In genomic region chr18:49250819-49251388, GRCh38 we compare ENCODE assay signal across 8 cellular contexts.
A peak's percentile ranks its signal among the peaks of the same experiment; 100 is the strongest.
DNase-seq lines count a peak whose midpoint lies in the region; ATAC-seq and TF ChIP-seq lines count a peak whose summit lies in the region.

No MANE protein-coding gene starts in this region.

- no peaks in the 10 kb centered on the region for H3K27me3 ChIP-seq in OCI-LY3 (ENCODE audit: low read depth, low read length)
- no peaks in the 10 kb centered on the region for H3K27me3 ChIP-seq in transverse colon

- peaks cover 5% of the 10 kb centered on the region; the same call in 1 of the 2 replicates for H4K20me1 ChIP-seq in OCI-LY3 (ENCODE audit: insufficient read depth, low read length)

- TF ChIP-seq EP300 in transverse colon (IDR thresholded peaks at IDR 0.05; ENCODE audit: low read depth): no peak

- H3K36me3 ChIP-seq in OCI-LY3 (replicated peaks; ENCODE audit: low read depth, low read length): peaks cover 14% of the 10 kb centered on the region
- H3K36me3 ChIP-seq in transverse colon: no peaks in the 10 kb centered on the region

- CTCF ChIA-PET in activated CD4-positive, alpha-beta T cell treated with anti-CD3 and anti-CD28 coated beads for 36 hours (lab: Charles Lee): interaction anchor here (0.6 to 1.0 kb wide), 7 partner anchors 12 to 1085 kb away, joined by 3 to 7 read pairs (median 3); no protein-coding TSS in a partner anchor

- H2AFZ ChIP-seq in OCI-LY3 (ENCODE audit: low read depth, low read length): no peak overlapping the region

- no peak overlapping the region for H3K4me3 ChIP-seq in OCI-LY3 (ENCODE audit: low read length)
- no peak overlapping the region for H3K4me3 ChIP-seq in transverse colon

- peaks cover 39% of the 10 kb centered on the region for H3K36me3 Mint-ChIP-seq in activated CD4-positive, alpha-beta T cell treated with anti-CD3 and anti-CD28 coated beads for 36 hours (ENCODE audit: low read depth)
- no peaks in the 10 kb centered on the region for H3K36me3 Mint-ChIP-seq in glutamatergic neuron (ENCODE audit: unreplicated experiment)

- ATAC-seq in activated CD4-positive, alpha-beta T cell treated with anti-CD3 and anti-CD28 coated beads for 36 hours: no peak
- ATAC-seq in omental fat pad (ENCODE audit: low FRiP score): no peak

- H3K27ac Mint-ChIP-seq in activated CD4-positive, alpha-beta T cell treated with anti-CD3 and anti-CD28 coated beads for 36 hours: no peak overlapping the region
- no peak overlapping the region for H3K27ac Mint-ChIP-seq in glutamatergic neuron (ENCODE audit: unreplicated experiment)

- H3K9me3 Mint-ChIP-seq in activated CD4-positive, alpha-beta T cell treated with anti-CD3 and anti-CD28 coated beads for 36 hours (ENCODE audit: low read depth): no peaks in the 10 kb centered on the region
- no peaks in the 10 kb centered on the region for H3K9me3 Mint-ChIP-seq in glutamatergic neuron (ENCODE audit: unreplicated experiment)

- H3K4me2 ChIP-seq in OCI-LY3 (ENCODE audit: low read length): no peak overlapping the region

- H3K27ac ChIP-seq in OCI-LY3 (ENCODE audit: low read length) (no peak overlapping the region), transverse colon (no peak overlapping the region)

- POLR2A ChIA-PET in activated CD4-positive, alpha-beta T cell treated with anti-CD3 and anti-CD28 coated beads for 36 hours (lab: Charles Lee): no interaction called here

- intact Hi-C loops in activated CD4-positive, alpha-beta T cell treated with anti-CD3 and anti-CD28 coated beads for 36 hours (cut with DNase I, micrococcal nuclease): loop anchor here (1.0 to 10.0 kb wide), 3 partner anchors 164 to 204 kb away; no protein-coding TSS in a partner anchor
- intact Hi-C loops in transverse colon (cut with DNase I; ENCODE audit: low total_unique reads): no loop called here

- no peak for TF ChIP-seq POLR2A in transverse colon (IDR thresholded peaks at IDR 0.05)

- no peak overlapping the region for H3K9ac ChIP-seq in OCI-LY3 (ENCODE audit: low read length)

- no peaks in the 10 kb centered on the region for H3K27me3 Mint-ChIP-seq in activated CD4-positive, alpha-beta T cell treated with anti-CD3 and anti-CD28 coated beads for 36 hours
- no peaks in the 10 kb centered on the region for H3K27me3 Mint-ChIP-seq in glutamatergic neuron (ENCODE audit: unreplicated experiment)

- H3K9me3 ChIP-seq in OCI-LY3 (ENCODE audit: insufficient read depth, low read length): 0 out of 2 replicates have a peak, but pooled peaks cover under 1% of the 10 kb centered on the region
- no peaks in the 10 kb centered on the region for H3K9me3 ChIP-seq in transverse colon

- peak; percentile 89 for TF ChIP-seq CTCF in OCI-LY3 (IDR thresholded peaks at IDR 0.05; ENCODE audit: low read depth, low read length)
- TF ChIP-seq CTCF in transverse colon (IDR thresholded peaks at IDR 0.05): peak; percentile 28 to 40 (median 29)
- no peak for TF ChIP-seq CTCF in omental fat pad (IDR thresholded peaks at IDR 0.05)
- TF ChIP-seq CTCF in glutamatergic neuron (IDR thresholded peaks at IDR 0.05; ENCODE audit: partially characterized antibody, unreplicated experiment): no peak

- peak; percentile 35 for DNase-seq in activated CD4-positive, alpha-beta T cell treated with anti-CD3 and anti-CD28 coated beads for 36 hours
- DNase-seq in activated CD4-positive, alpha-beta T cell treated with anti-CD3 and anti-CD28 coated beads for 48 hours: no peak
- DNase-seq in fibroblast of the conjunctiva (ENCODE audit: low read depth) (peak; percentile 24), transverse colon (no peak), omental fat pad (ENCODE audit: low spot score) (no peak), glutamatergic neuron (no peak)
- DNase-seq in stimulated activated CD8-positive, alpha-beta memory T cell treated with anti-CD3 and anti-CD28 coated beads, Interleukin-4, amount 100 ng/mL, for 48 hours: no peak

- 50 to 53% methylated on average over 2 to 4 of the region's 4 CpGs for WGBS in transverse colon (ENCODE audit: low coverage in 1 of 2), 2 donors

- H3K4me3 Mint-ChIP-seq in activated CD4-positive, alpha-beta T cell treated with anti-CD3 and anti-CD28 coated beads for 36 hours: no peak overlapping the region
- no peak overlapping the region for H3K4me3 Mint-ChIP-seq in glutamatergic neuron (ENCODE audit: unreplicated experiment)

- in situ Hi-C loops in transverse colon (cut with MboI; ENCODE audit: low pct_ligation_motif_present in 1 of 4, low pct_unique_long_range_greater_than_20kb in 1 of 4, low sequenced_read_pairs in 3 of 4): loop anchor here in 1 of 4 donors (25.0 kb wide), 1 partner anchor 186 kb away; no protein-coding TSS in a partner anchor

- H3K4me1 Mint-ChIP-seq in activated CD4-positive, alpha-beta T cell treated with anti-CD3 and anti-CD28 coated beads for 36 hours: no peaks in the 10 kb centered on the region
- peaks cover 4% of the 10 kb centered on the region for H3K4me1 Mint-ChIP-seq in glutamatergic neuron (ENCODE audit: low read depth, unreplicated experiment)

- no peaks in the 10 kb centered on the region for H3K79me2 ChIP-seq in OCI-LY3 (ENCODE audit: low read length)

- H3K4me1 ChIP-seq in OCI-LY3 (ENCODE audit: low read length): peaks cover 32% of the 10 kb centered on the region
- H3K4me1 ChIP-seq in transverse colon: peaks cover 0 to 16% (median 11%) of the 10 kb centered on the region in 4 donors

Comparison
In these comparisons a context has a peak if more than half of its experiments do, and no peak if none do; other contexts are left out.
1. DNase-seq: peak in activated CD4-positive, alpha-beta T cell treated with anti-CD3 and anti-CD28 coated beads for 36 hours (single experiment) and fibroblast of the conjunctiva (single experiment); none in activated CD4-positive, alpha-beta T cell treated with anti-CD3 and anti-CD28 coated beads for 48 hours (single experiment), transverse colon (single experiment), stimulated activated CD8-positive, alpha-beta memory T cell treated with anti-CD3 and anti-CD28 coated beads, Interleukin-4, amount 100 ng/mL, for 48 hours (single experiment), omental fat pad (single experiment) and glutamatergic neuron (single experiment).
2. CTCF ChIP-seq: peak in OCI-LY3 (single experiment) and transverse colon (5 of 5); none in omental fat pad (0 of 3) and glutamatergic neuron (single experiment).